ENCODE assay signal across 10 cellular contexts in the genomic region with DNA sequence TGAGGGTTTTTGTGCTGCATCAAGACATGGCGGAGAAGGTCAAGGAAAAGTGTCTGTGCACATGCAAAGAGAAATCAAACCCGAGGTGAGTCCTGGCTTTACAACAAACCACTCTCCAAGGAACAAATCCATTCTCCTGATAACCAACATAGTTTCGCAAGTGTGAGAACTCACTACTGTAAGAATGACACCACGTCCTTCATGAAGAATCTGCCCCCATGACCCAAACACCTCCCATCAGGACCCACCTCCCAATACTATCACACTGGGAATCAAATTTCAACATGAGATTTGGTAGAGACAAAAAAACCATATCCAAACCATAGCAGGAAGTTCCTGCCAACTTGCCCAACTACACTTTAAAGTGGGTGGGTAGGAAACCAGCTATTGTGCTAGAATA. TPM values are rescaled to one million over a fixed set of nuclear protein-coding genes. Genes with fewer than 3 reads are reported as not detected.
DNase-seq lines count a peak whose midpoint lies in the region; ATAC-seq, FAIRE-seq and TF ChIP-seq lines count a peak whose summit lies in the region.
"Had no signal": no experiment of that assay in that cellular context is flagged by ENCODE, and none has a peak within 500 bp of the region (broad histone marks: within the 10 kb centered on the region; RNA-seq: fewer than 3 reads in every experiment).

No MANE protein-coding gene starts in this region.

- H3K36me3 ChIP-seq in muscle layer of duodenum (ENCODE audit: control insufficient read depth in 1 of 2, insufficient read depth in 2 of 2, low read length in 2 of 2) (no peaks in the 10 kb centered on the region), ovary (no peaks in the 10 kb centered on the region)

- H3K27ac Mint-ChIP-seq in activated CD8-positive, alpha-beta T cell treated with anti-CD3 and anti-CD28 coated beads, Interleukin-2, amount 10 ng/mL, durations not matched to agents 7 days and 5 days, result peak overlapping the region; percentile 11

- H3K27me3 ChIP-seq in muscle layer of duodenum (ENCODE audit: low read depth, low read length) (no peaks in the 10 kb centered on the region), ovary (no peaks in the 10 kb centered on the region)

- no peak overlapping the region for H3K4me3 Mint-ChIP-seq in activated CD8-positive, alpha-beta T cell treated with anti-CD3 and anti-CD28 coated beads, Interleukin-2, amount 10 ng/mL, durations not matched to agents 7 days and 5 days

- H3K9me3 ChIP-seq in A549 (no peaks in the 10 kb centered on the region), muscle layer of duodenum (ENCODE audit: control insufficient read depth in 1 of 2, low read length in 2 of 2) (no peaks in the 10 kb centered on the region), ovary (no peaks in the 10 kb centered on the region)

- H3K4me1 ChIP-seq in A549 (peaks cover 26% of the 10 kb centered on the region), muscle layer of duodenum (ENCODE audit: control insufficient read depth in 1 of 2, insufficient read depth in 2 of 2, low read length in 2 of 2) (peaks cover 12 to 19% of the 10 kb centered on the region in 2 donors), ovary (ENCODE audit: insufficient read depth) (peaks cover 9% of the 10 kb centered on the region)

- no peak for TF ChIP-seq POLR2A in A549 (IDR thresholded peaks at IDR 0.05; ENCODE audit: low read length)
- TF ChIP-seq POLR2A in ovary (IDR thresholded peaks at IDR 0.05), result no peak

- H3K27ac ChIP-seq in A549 (no peak overlapping the region; a peak in 2 of 6 replicates), muscle layer of duodenum (ENCODE audit: low read length) (peak overlapping the region; percentile 86), ovary (no peak overlapping the region)
- H3K27ac ChIP-seq: C4-2B had no signal

- POLR2A ChIA-PET in A549 (lab: Yijun Ruan, JAX), result no interaction called here
- POLR2A ChIA-PET in activated CD8-positive, alpha-beta T cell treated with anti-CD3 and anti-CD28 coated beads, Interleukin-2, amount 10 ng/mL, durations not matched to agents 7 days and 5 days (lab: Charles Lee), result no interaction called here

- no peak for FAIRE-seq in A549 (lab: Jason Lieb, UNC)

- peaks cover 3% of the 10 kb centered on the region for H3K27me3 Mint-ChIP-seq in activated CD8-positive, alpha-beta T cell treated with anti-CD3 and anti-CD28 coated beads, Interleukin-2, amount 10 ng/mL, durations not matched to agents 7 days and 5 days (ENCODE audit: low read depth)

- H3K36me3 Mint-ChIP-seq in activated CD8-positive, alpha-beta T cell treated with anti-CD3 and anti-CD28 coated beads, Interleukin-2, amount 10 ng/mL, durations not matched to agents 7 days and 5 days (ENCODE audit: low read depth), result peaks cover 2% of the 10 kb centered on the region

- no peak overlapping the region for H3K4me3 ChIP-seq in A549
- peak overlapping the region; percentile 74 to 80 for H3K4me3 ChIP-seq in muscle layer of duodenum (ENCODE audit: low read depth in 1 of 2, low read length in 2 of 2)
- no peak overlapping the region for H3K4me3 ChIP-seq in ovary

- DNase-seq in A549 (ENCODE audit: low read depth in 1 of 2, low spot score in 1 of 2) (no peak), EL (peak; percentile 16), ovary (no peak), NCI-H748 treated with DMSO at 0.1 percent for 48 hours (lab: John Stamatoyannopoulos, UW) (no peak)
- no peak for DNase-seq in activated CD8-positive, alpha-beta T cell treated with anti-CD3 and anti-CD28 coated beads, Interleukin-2, amount 10 ng/mL, durations not matched to agents 7 days and 5 days
- no peak for DNase-seq in stimulated activated CD4-positive, alpha-beta T cell treated with anti-CD3 and anti-CD28 coated beads, Interleukin-1b, Interleukin-23, amount 100 ng/mL, for 48 hours
- no peak for DNase-seq in stimulated activated CD4-positive, alpha-beta T cell treated with anti-CD3 and anti-CD28 coated beads, Interleukin-2, amount 100 ng/mL, for 24 hours
- DNase-seq: midbrain had no signal

- CTCF ChIA-PET in A549 (lab: Yijun Ruan, JAX), result interaction anchor here (0.6 to 1.9 kb wide), 3 partner anchors 14 to 433 kb away, joined by 3 to 6 read pairs (median 3); a partner anchor contains a TSS
- CTCF ChIA-PET in activated CD8-positive, alpha-beta T cell treated with anti-CD3 and anti-CD28 coated beads, Interleukin-2, amount 10 ng/mL, durations not matched to agents 7 days and 5 days (lab: Charles Lee), result interaction anchor here (0.7 kb wide), 1 partner anchor 39 kb away, joined by 3 read pairs; a partner anchor contains a TSS

- ATAC-seq in A549, result no peak
- no peak for ATAC-seq in activated CD8-positive, alpha-beta T cell treated with anti-CD3 and anti-CD28 coated beads, Interleukin-2, amount 10 ng/mL, durations not matched to agents 7 days and 5 days

- no peak for TF ChIP-seq CTCF in A549 (IDR thresholded peaks at IDR 0.05)
- TF ChIP-seq CTCF in ovary (IDR thresholded peaks at IDR 0.05), result no peak

- TF ChIP-seq EP300 in A549 (IDR thresholded peaks at IDR 0.05) (no peak), ovary (IDR thresholded peaks at IDR 0.05) (no peak)

- TF ChIP-seq RAD21 in A549 (conservative IDR thresholded peaks at IDR 0.05 in 1 of 2, IDR thresholded peaks at IDR 0.05 in 1 of 2), result no peak

- intact Hi-C loops in ovary (cut with DNase I), result loop anchor here in 1 of 4 donors (5.0 kb wide), 1 partner anchor 36 kb away; no protein-coding TSS in a partner anchor

- 86% methylated on average over 4 of the region's 4 CpGs for WGBS in A549 (ENCODE audit: missing lambda C conversion rate)
- WGBS in ovary, 3 donors, result 73 to 79% (median 75%) methylated on average over 4 of the region's 4 CpGs

- H3K9me3 Mint-ChIP-seq in activated CD8-positive, alpha-beta T cell treated with anti-CD3 and anti-CD28 coated beads, Interleukin-2, amount 10 ng/mL, durations not matched to agents 7 days and 5 days (ENCODE audit: insufficient read depth), result no peaks in the 10 kb centered on the region

- peak overlapping the region; percentile 97 for H3K4me2 ChIP-seq in A549

- H3K4me1 Mint-ChIP-seq in activated CD8-positive, alpha-beta T cell treated with anti-CD3 and anti-CD28 coated beads, Interleukin-2, amount 10 ng/mL, durations not matched to agents 7 days and 5 days (ENCODE audit: low read depth), result peaks cover 35% of the 10 kb centered on the region

TF ChIP-seq in A549, 52 proteins besides CTCF, POLR2A, EP300 and RAD21:
- TF ChIP-seq, protein P1, sequence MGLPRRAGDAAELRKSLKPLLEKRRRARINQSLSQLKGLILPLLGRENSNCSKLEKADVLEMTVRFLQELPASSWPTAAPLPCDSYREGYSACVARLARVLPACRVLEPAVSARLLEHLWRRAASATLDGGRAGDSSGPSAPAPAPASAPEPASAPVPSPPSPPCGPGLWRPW (IDR thresholded peaks at IDR 0.05), result no peak
- no peak for TF ChIP-seq NPAS2 (CRISPR knock-in tag; IDR thresholded peaks at IDR 0.05; ENCODE audit: borderline replicate concordance)
- TF ChIP-seq, protein P2, sequence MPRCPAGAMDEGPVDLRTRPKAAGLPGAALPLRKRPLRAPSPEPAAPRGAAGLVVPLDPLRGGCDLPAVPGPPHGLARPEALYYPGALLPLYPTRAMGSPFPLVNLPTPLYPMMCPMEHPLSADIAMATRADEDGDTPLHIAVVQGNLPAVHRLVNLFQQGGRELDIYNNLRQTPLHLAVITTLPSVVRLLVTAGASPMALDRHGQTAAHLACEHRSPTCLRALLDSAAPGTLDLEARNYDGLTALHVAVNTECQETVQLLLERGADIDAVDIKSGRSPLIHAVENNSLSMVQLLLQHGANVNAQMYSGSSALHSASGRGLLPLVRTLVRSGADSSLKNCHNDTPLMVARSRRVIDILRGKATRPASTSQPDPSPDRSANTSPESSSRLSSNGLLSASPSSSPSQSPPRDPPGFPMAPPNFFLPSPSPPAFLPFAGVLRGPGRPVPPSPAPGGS (IDR thresholded peaks at IDR 0.05), result no peak
- TF ChIP-seq HDAC2 (IDR thresholded peaks at IDR 0.05), result no peak
- TF ChIP-seq RCOR1 (IDR thresholded peaks at IDR 0.05; ENCODE audit: low read depth, low read length), result no peak
- no peak for TF ChIP-seq HOXA7 (CRISPR knock-in tag; IDR thresholded peaks at IDR 0.05)
- no peak for TF ChIP-seq GATA3 (IDR thresholded peaks at IDR 0.05; ENCODE audit: borderline replicate concordance)
- TF ChIP-seq BHLHE40 (IDR thresholded peaks at IDR 0.05; ENCODE audit: low read depth, low read length), result no peak
- no peak for TF ChIP-seq EHF (CRISPR knock-in tag; IDR thresholded peaks at IDR 0.05)
- no peak for TF ChIP-seq SREBF2 (IDR thresholded peaks at IDR 0.05)
- no peak for TF ChIP-seq POLR2AphosphoS2 (conservative IDR thresholded peaks at IDR 0.05; ENCODE audit: low read length)
- no peak for TF ChIP-seq HOXB5 (CRISPR knock-in tag; IDR thresholded peaks at IDR 0.05)

RNA-seq across cellular contexts. Expression of a gene that starts 2.4 kb away (rescaled TPM):
- polyA plus RNA-seq in A549 (2011; rRNA removed) (20.9 and 23.6 TPM in 2 replicates), A549 (2017; fragmentation: RNase III; extraction: RNeasy Plus Mini Kit Qiagen cat#74134 plus additional on column Dnase treatment) (12.6 to 14.2 TPM (median 13.6 TPM) in 3 replicates), ovary (10 to 100 TPM; 10.4 to 32.2 TPM)
- 6.5 and 11.9 TPM in 2 replicates for polyA plus RNA-seq in A549 (2012; cell fraction: cytosol; rRNA removed)
- 9.8 and 13.5 TPM in 2 replicates for polyA plus RNA-seq in A549 (2012; cell fraction: nucleus; rRNA removed)
- 56.9 and 91.7 TPM in 2 replicates for polyA minus RNA-seq in A549 (2011; rRNA and poly(A)+ RNA removed)
- 10 to 100 TPM; 25.2 to 32.9 TPM for total RNA-seq in activated CD8-positive, alpha-beta T cell treated with anti-CD3 and anti-CD28 coated beads, Interleukin-2, amount 10 ng/mL, durations not matched to agents 7 days and 5 days
- 10 to 100 TPM; 22.6 to 65.2 (median 54.3) TPM for total RNA-seq in ovary

RNA-seq across cellular contexts. Expression of a gene that starts 39.1 kb away (rescaled TPM):
- polyA plus RNA-seq in A549 (2011; rRNA removed) (23.6 and 29.6 TPM in 2 replicates), A549 (2017; fragmentation: RNase III; extraction: RNeasy Plus Mini Kit Qiagen cat#74134 plus additional on column Dnase treatment) (11.6 to 12.9 TPM (median 12.9 TPM) in 3 replicates), ovary (10 to 100 TPM in 1 of 2 donors, 1 to 10 TPM in 1; 8.9 to 16.8 TPM)
- polyA plus RNA-seq in A549 (2012; cell fraction: cytosol; rRNA removed), result 9.8 and 10.5 TPM in 2 replicates
- 23.3 and 25.0 TPM in 2 replicates for polyA plus RNA-seq in A549 (2012; cell fraction: nucleus; rRNA removed)
- 46.8 and 53.9 TPM in 2 replicates for polyA minus RNA-seq in A549 (2011; rRNA and poly(A)+ RNA removed)
- 10 to 100 TPM; 19.3 to 20.9 TPM for total RNA-seq in activated CD8-positive, alpha-beta T cell treated with anti-CD3 and anti-CD28 coated beads, Interleukin-2, amount 10 ng/mL, durations not matched to agents 7 days and 5 days
- 10 to 100 TPM; 11.4 to 20.2 (median 13.0) TPM for total RNA-seq in ovary

Comparison
In these comparisons a context has a peak if more than half of its experiments do, and no peak if none do; other contexts are left out.
1. H3K4me3 ChIP-seq: peak in muscle layer of duodenum (2 of 2); none in A549 (single experiment) and ovary (single experiment).